Comparison of ENCODE assay signal across 8 cellular contexts in genomic region chr5:157252741-157253465, GRCh38. TPM values are rescaled to one million over a fixed set of nuclear protein-coding genes. Genes with fewer than 3 reads are reported as not detected.
DNase-seq lines count a peak whose midpoint lies in the region; ATAC-seq and TF ChIP-seq lines count a peak whose summit lies in the region.

No MANE protein-coding gene starts in this region.

- no peaks in the 10 kb centered on the region for H3K36me3 ChIP-seq in WERI-Rb-1
- H3K36me3 ChIP-seq in MG63, result no peaks in the 10 kb centered on the region

- DNase-seq in CD4-positive, alpha-beta T cell, result peak; percentile 36 to 75 (median 47)
- peak; percentile 84 for DNase-seq in activated CD4-positive, alpha-beta memory T cell treated with anti-CD3 and anti-CD28 coated beads, Interleukin-2, amount 10 ng/mL, durations not matched to agents 7 days and 5 days
- DNase-seq in left colon, result no peak
- no peak for DNase-seq in WERI-Rb-1
- no peak for DNase-seq in midbrain (lab: John Stamatoyannopoulos, UW)
- no peak for DNase-seq in MG63

- H3K9me3 Mint-ChIP-seq in CD4-positive, alpha-beta T cell, result no peaks in the 10 kb centered on the region
- no peaks in the 10 kb centered on the region for H3K9me3 Mint-ChIP-seq in activated CD4-positive, alpha-beta memory T cell treated with anti-CD3 and anti-CD28 coated beads, Interleukin-2, amount 10 ng/mL, durations not matched to agents 7 days and 5 days

- peaks cover 100% of the 10 kb centered on the region for H3K4me1 Mint-ChIP-seq in CD4-positive, alpha-beta T cell (ENCODE audit: low read depth)
- peaks cover 97% of the 10 kb centered on the region for H3K4me1 Mint-ChIP-seq in activated CD4-positive, alpha-beta memory T cell treated with anti-CD3 and anti-CD28 coated beads, Interleukin-2, amount 10 ng/mL, durations not matched to agents 7 days and 5 days

- peak overlapping the region; percentile 74 for H3K4me3 Mint-ChIP-seq in CD4-positive, alpha-beta T cell
- peak overlapping the region; percentile 19 for H3K4me3 Mint-ChIP-seq in activated CD4-positive, alpha-beta memory T cell treated with anti-CD3 and anti-CD28 coated beads, Interleukin-2, amount 10 ng/mL, durations not matched to agents 7 days and 5 days

- no peak overlapping the region for H3K4me3 ChIP-seq in WERI-Rb-1 (ENCODE audit: low read depth, low read length)
- no peak overlapping the region for H3K4me3 ChIP-seq in MG63

- H3K27me3 Mint-ChIP-seq in CD4-positive, alpha-beta T cell, result no peaks in the 10 kb centered on the region
- H3K27me3 Mint-ChIP-seq in activated CD4-positive, alpha-beta memory T cell treated with anti-CD3 and anti-CD28 coated beads, Interleukin-2, amount 10 ng/mL, durations not matched to agents 7 days and 5 days, result no peaks in the 10 kb centered on the region

- POLR2A ChIA-PET in CD4-positive, alpha-beta T cell (lab: Charles Lee), result interaction anchor here (0.7 to 7.6 kb wide), 34 partner anchors 9 to 110 kb away, joined by 3 to 123 read pairs (median 4); partner anchors contain the start of genes CYFIP2, ITK and MED7
- POLR2A ChIA-PET in activated CD4-positive, alpha-beta memory T cell treated with anti-CD3 and anti-CD28 coated beads, Interleukin-2, amount 10 ng/mL, durations not matched to agents 7 days and 5 days (lab: Charles Lee), result interaction anchor here (0.5 to 13.2 kb wide), 38 partner anchors 8 to 604 kb away, joined by 3 to 145 read pairs (median 4); partner anchors contain the start of genes CYFIP2, ITK and MED7

- intact Hi-C loops in CD4-positive, alpha-beta T cell (cut with DNase I, micrococcal nuclease), result loop anchor here (1.0 to 5.0 kb wide), 8 partner anchors 14 to 106 kb away; partner anchors contain the start of genes CYFIP2 (in 1 of the 2) and ITK (in 1 of the 2)
- intact Hi-C loops in left colon (cut with DNase I, micrococcal nuclease), result loop anchor here (2.0 to 10.0 kb wide), 2 partner anchors 60 to 62 kb away; no protein-coding TSS in a partner anchor

- peaks cover 93% of the 10 kb centered on the region for H3K36me3 Mint-ChIP-seq in CD4-positive, alpha-beta T cell (ENCODE audit: low read depth)
- peaks cover 95% of the 10 kb centered on the region for H3K36me3 Mint-ChIP-seq in activated CD4-positive, alpha-beta memory T cell treated with anti-CD3 and anti-CD28 coated beads, Interleukin-2, amount 10 ng/mL, durations not matched to agents 7 days and 5 days (ENCODE audit: low read depth)

- TF ChIP-seq CTCF in CD4-positive, alpha-beta T cell (IDR thresholded peaks at IDR 0.05), result no peak
- no peak for TF ChIP-seq CTCF in WERI-Rb-1 (IDR thresholded peaks at IDR 0.05; ENCODE audit: low read depth, low read length)

- CTCF ChIA-PET in CD4-positive, alpha-beta T cell (lab: Charles Lee), result interaction anchor here (0.8 to 2.5 kb wide), 19 partner anchors 9 to 104 kb away, joined by 3 to 13 read pairs (median 3); no protein-coding TSS in a partner anchor
- CTCF ChIA-PET in activated CD4-positive, alpha-beta memory T cell treated with anti-CD3 and anti-CD28 coated beads, Interleukin-2, amount 10 ng/mL, durations not matched to agents 7 days and 5 days (lab: Charles Lee), result interaction anchor here (0.7 to 4.2 kb wide), 18 partner anchors 11 to 109 kb away, joined by 3 to 41 read pairs (median 6); partner anchors contain the start of genes CYFIP2 and ITK

- peak overlapping the region; percentile 73 for H3K27ac ChIP-seq in CD4-positive, alpha-beta T cell (ENCODE audit: low read depth, low read length)
- H3K27ac ChIP-seq in WERI-Rb-1, result no peak overlapping the region

- H3K27ac Mint-ChIP-seq in CD4-positive, alpha-beta T cell, result peak overlapping the region; percentile 91
- H3K27ac Mint-ChIP-seq in activated CD4-positive, alpha-beta memory T cell treated with anti-CD3 and anti-CD28 coated beads, Interleukin-2, amount 10 ng/mL, durations not matched to agents 7 days and 5 days, result peak overlapping the region; percentile 96

- H3K9me3 ChIP-seq in CD4-positive, alpha-beta T cell (ENCODE audit: control insufficient read depth, low read length), result no peaks in the 10 kb centered on the region
- H3K9me3 ChIP-seq in WERI-Rb-1 (ENCODE audit: severe bottlenecking) (no peaks in the 10 kb centered on the region), MG63 (no peaks in the 10 kb centered on the region)

- no peaks in the 10 kb centered on the region for H3K27me3 ChIP-seq in CD4-positive, alpha-beta T cell (ENCODE audit: control insufficient read depth, insufficient read depth, low read length)
- H3K27me3 ChIP-seq in WERI-Rb-1 (ENCODE audit: insufficient read depth, low read depth, severe bottlenecking) (no peaks in the 10 kb centered on the region), MG63 (no peaks in the 10 kb centered on the region)

- ATAC-seq in CD4-positive, alpha-beta T cell (ENCODE audit: poor library complexity), result peak; percentile 88
- peak; percentile 90 for ATAC-seq in GM19455 (IDR thresholded peaks at IDR 0.05; ENCODE audit: unreplicated experiment)
- peak; percentile 96 for ATAC-seq in HG03442 (IDR thresholded peaks at IDR 0.05; ENCODE audit: unreplicated experiment)
- peak; percentile 9 for ATAC-seq in left colon

RNA-seq across cellular contexts. Expression of gene CYFIP2, which starts 13.0 kb away (rescaled TPM):
- total RNA-seq in CD4-positive, alpha-beta T cell, result 100 to 1,000 TPM; 271 to 287 TPM
- total RNA-seq in activated CD4-positive, alpha-beta memory T cell treated with anti-CD3 and anti-CD28 coated beads, Interleukin-2, amount 10 ng/mL, durations not matched to agents 7 days and 5 days, result 100 to 1,000 TPM; 337 to 354 TPM
- total RNA-seq in left colon, result 10 to 100 TPM; 25.5 to 36.0 TPM
- 4.4 and 5.0 TPM in 2 replicates for total RNA-seq in MG63 (2014; rRNA removed; shearing (Covaris generic); ENCODE audit: low replicate concordance)

Comparison
In these comparisons a context has a peak if more than half of its experiments do, and no peak if none do; other contexts are left out.
1. ATAC-seq: peak in every context shown above with its lines; median percentile 96 in HG03442; 90 in GM19455; 88 in CD4-positive, alpha-beta T cell; 9 in left colon.
2. DNase-seq: peak in CD4-positive, alpha-beta T cell (10 of 10) and activated CD4-positive, alpha-beta memory T cell treated with anti-CD3 and anti-CD28 coated beads, Interleukin-2, amount 10 ng/mL, durations not matched to agents 7 days and 5 days (single experiment); none in left colon (0 of 2), WERI-Rb-1 (single experiment), midbrain (single experiment) and MG63 (single experiment).
3. RNA of gene CYFIP2, which starts 13.0 kb away (total RNA-seq): 337 to 354 TPM in activated CD4-positive, alpha-beta memory T cell treated with anti-CD3 and anti-CD28 coated beads, Interleukin-2, amount 10 ng/mL, durations not matched to agents 7 days and 5 days and 271 to 287 TPM in CD4-positive, alpha-beta T cell; 25.5 to 36.0 TPM in left colon and 4.4 to 5.0 TPM in MG63; every median in the first group is over 4 times any median in the second.